8 cellular contexts compared by ENCODE assay signal in genomic region chr12:949337-950099, GRCh38. TPM values are rescaled to one million over a fixed set of nuclear protein-coding genes. Genes with fewer than 3 reads are reported as not detected.
DNase-seq lines count a peak whose midpoint lies in the region; ATAC-seq and TF ChIP-seq lines count a peak whose summit lies in the region.

TSS of gene RAD52 (minus strand) at chr12:949694. CDS start at chr12:933058, 16,636 bp downstream.

- CTCF ChIA-PET in Panc1 (lab: Charles Lee) = interaction anchor here (0.9 to 1.0 kb wide), 2 partner anchors 143 to 373 kb away, joined by 3 to 14 read pairs; no protein-coding TSS in a partner anchor

- no TSS peak for BruUV-seq in Panc1 (replicated peaks; lab: Mats Ljungman, UMichigan)

- H3K9me3 ChIP-seq in Panc1 (ENCODE audit: control insufficient read depth, insufficient read depth, low read depth, low read length) (no peaks in the 10 kb centered on the region), muscle layer of duodenum (ENCODE audit: control insufficient read depth in 1 of 2, low read length in 2 of 2) (no peaks in the 10 kb centered on the region)

- TF ChIP-seq CTCF in Panc1 (IDR thresholded peaks at IDR 0.05) = peak; percentile 95

- no peaks in the 10 kb centered on the region; the same call in 1 of the 2 replicates for H3K36me3 ChIP-seq in Panc1 (ENCODE audit: control insufficient read depth, insufficient read depth, low read length)
- no peaks in the 10 kb centered on the region for H3K36me3 ChIP-seq in muscle layer of duodenum (ENCODE audit: control insufficient read depth in 1 of 2, insufficient read depth in 2 of 2, low read length in 2 of 2)

- H3K4me3 ChIP-seq in Panc1 (ENCODE audit: low read depth in 2 of 2, low read length in 2 of 2) (peak within 1 kb of the TSS; percentile 71 to 84), muscle layer of duodenum (ENCODE audit: low read depth in 1 of 2, low read length in 2 of 2) (peak within 1 kb of the TSS; percentile 83 to 89)

- in situ Hi-C loops in Panc1 (cut with HindIII; ENCODE audit: low pct_unique_long_range_greater_than_20kb, low sequenced_read_pairs) = no loop called here

- ATAC-seq in GM21717 (IDR thresholded peaks at IDR 0.05; ENCODE audit: unreplicated experiment) = peak; percentile 80
- peak; percentile 94 for ATAC-seq in Panc1
- ATAC-seq in esophagus mucosa = peak; percentile 94

- DNase-seq in DMS53 treated with DMSO at 0.1 percent for 48 hours (lab: John Stamatoyannopoulos, UW; ENCODE audit: unreplicated experiment) = peak; percentile 100
- peak; percentile 97 for DNase-seq in KG1 (lab: John Stamatoyannopoulos, UW)
- peak; percentile 88 for DNase-seq in Panc1 (ENCODE audit: low read depth, low spot score)
- peak; percentile 99 for DNase-seq in activated T-cell treated with anti-CD3 and anti-CD28 coated beads, Interleukin-2, amount 50 U/mL, for 48 hours
- DNase-seq in stimulated activated CD8-positive, alpha-beta memory T cell treated with anti-CD3 and anti-CD28 coated beads, Interleukin-7, amount 100 ng/mL, for 48 hours (ENCODE audit: extremely low read depth in 1 of 2, low read depth in 1 of 2) = peak; percentile 89 to 93

- H3K27me3 ChIP-seq in Panc1 (ENCODE audit: control insufficient read depth, insufficient read depth, low read length) (no peaks in the 10 kb centered on the region), muscle layer of duodenum (ENCODE audit: low read depth, low read length) (no peaks in the 10 kb centered on the region)

- POLR2A ChIA-PET in Panc1 (lab: Charles Lee) = interaction anchor here (0.7 kb wide), 1 partner anchor 198 kb away, joined by 3 read pairs; no protein-coding TSS in a partner anchor

- intact Hi-C loops in Panc1 (cut with micrococcal nuclease; ENCODE audit: unreplicated experiment) = no loop called here

- H3K4me1 ChIP-seq in Panc1 (ENCODE audit: control insufficient read depth, insufficient read depth, low read length) (peaks cover 12% of the 10 kb centered on the region; the same call in 1 of the 2 replicates), muscle layer of duodenum (ENCODE audit: control insufficient read depth in 1 of 2, insufficient read depth in 2 of 2, low read length in 2 of 2) (peaks cover 0 to 14% of the 10 kb centered on the region in 2 donors)

- H3K27ac ChIP-seq in Panc1 (ENCODE audit: low read length) = peak within 1 kb of the TSS; percentile 91
- H3K27ac ChIP-seq in muscle layer of duodenum (ENCODE audit: low read length) = peak within 1 kb of the TSS; percentile 92

RNA-seq across cellular contexts. Expression of gene RAD52, which starts in this region (rescaled TPM):
- total RNA-seq in Panc1 (2021; ENCODE audit: unreplicated experiment) (15.8 TPM), esophagus mucosa (4.7 TPM)
- polyA plus RNA-seq in Panc1 (2012; ENCODE audit: insufficient read length) = 16.4 TPM

Comparison
In these comparisons a context has a peak if more than half of its experiments do, and no peak if none do; other contexts are left out.
1. Peak in every context shown above with its lines: DNase-seq, ATAC-seq, H3K4me3 ChIP-seq and H3K27ac ChIP-seq.